Comparison of ENCODE assay signal across 11 cellular contexts in the genomic region with DNA sequence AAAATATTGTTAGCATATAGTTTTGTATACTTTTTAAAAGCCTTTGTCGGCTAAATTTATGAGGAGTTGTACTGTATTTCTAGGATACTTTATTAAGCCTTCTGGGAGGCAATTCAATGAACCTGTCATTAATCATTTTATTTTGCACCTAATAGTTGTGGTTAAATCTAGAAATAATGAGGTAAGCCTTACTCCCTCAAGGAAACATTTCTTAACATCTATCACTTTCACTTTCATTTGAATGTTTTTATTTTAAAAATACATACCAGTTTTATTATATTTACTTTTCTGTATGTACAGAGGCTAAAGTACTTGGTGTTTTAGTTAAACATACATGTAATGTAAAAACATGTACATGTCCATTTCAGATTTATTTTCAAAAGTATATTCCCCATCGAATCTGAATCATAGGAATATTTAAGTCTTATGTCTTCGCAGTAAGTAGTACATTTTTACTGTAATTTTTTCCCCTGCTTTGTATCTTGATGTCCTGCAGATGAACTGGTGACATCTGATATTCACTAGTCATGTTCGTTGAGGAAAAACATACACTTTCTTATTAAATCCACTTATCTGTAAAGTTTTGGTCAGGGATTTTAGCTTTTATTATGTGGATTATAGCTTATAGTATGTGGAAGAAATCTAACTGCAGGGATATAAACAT.
DNase-seq lines count a peak whose midpoint lies in the region; ATAC-seq, FAIRE-seq and TF ChIP-seq lines count a peak whose summit lies in the region.
"Had no signal": no experiment of that assay in that cellular context is flagged by ENCODE, and none has a peak within 500 bp of the region (broad histone marks: within the 10 kb centered on the region; RNA-seq: fewer than 3 reads in every experiment).

No MANE protein-coding gene starts in this region.

- H3K9ac ChIP-seq in astrocyte (ENCODE audit: low read length) (peak overlapping the region; percentile 11), neuronal stem cell (ENCODE audit: low read depth, low read length, poor library complexity) (no peak overlapping the region)

- no peaks in the 10 kb centered on the region for H3K36me3 Mint-ChIP-seq in natural killer cell
- no peaks in the 10 kb centered on the region for H3K36me3 Mint-ChIP-seq in natural killer cell treated with Interleukin-12 subunit alpha and Interleukin-12 subunit beta and Interleukin-15 and Interleukin-18, amount 100 ng/mL, for 72 hours
- H3K36me3 Mint-ChIP-seq in astrocyte (ENCODE audit: low read depth, unreplicated experiment): peaks cover 3% of the 10 kb centered on the region
- H3K36me3 Mint-ChIP-seq in memory B cell: peaks cover 16% of the 10 kb centered on the region

- H3K4me1 Mint-ChIP-seq in natural killer cell: peaks cover 15 to 17% of the 10 kb centered on the region in 2 donors
- H3K4me1 Mint-ChIP-seq in natural killer cell treated with Interleukin-12 subunit alpha and Interleukin-12 subunit beta and Interleukin-15 and Interleukin-18, amount 100 ng/mL, for 72 hours (ENCODE audit: low read depth in 2 of 2): peaks cover 12 to 15% of the 10 kb centered on the region in 2 donors
- H3K4me1 Mint-ChIP-seq in astrocyte (ENCODE audit: low read depth, unreplicated experiment): peaks cover 8% of the 10 kb centered on the region
- peaks cover 10% of the 10 kb centered on the region for H3K4me1 Mint-ChIP-seq in memory B cell

- ATAC-seq in natural killer cell (no peak), memory B cell (ENCODE audit: low read depth) (peak; percentile 27)
- ATAC-seq in natural killer cell treated with Interleukin-12 subunit alpha and Interleukin-12 subunit beta and Interleukin-15 and Interleukin-18, amount 100 ng/mL, for 72 hours: no peak

- H3K36me3 ChIP-seq in astrocyte (ENCODE audit: insufficient read depth, low read length) (no peaks in the 10 kb centered on the region), vagina (no peaks in the 10 kb centered on the region), neuronal stem cell (replicated peaks in 1 of 2; ENCODE audit: control insufficient read depth in 2 of 2, insufficient read depth in 2 of 2, low read length in 2 of 2) (peaks cover 0 to 2% of the 10 kb centered on the region in 2 donors)

- H2BK120ac ChIP-seq in neuronal stem cell (ENCODE audit: low read depth, low read length): no peak overlapping the region

- H3K4ac ChIP-seq in neuronal stem cell (ENCODE audit: low read length): no peak overlapping the region

- no peak for FAIRE-seq in astrocyte (lab: Jason Lieb, UNC)

- H3K79me2 ChIP-seq in astrocyte (ENCODE audit: insufficient read depth, low read length): no peaks in the 10 kb centered on the region

- no peak overlapping the region for H2BK15ac ChIP-seq in neuronal stem cell (ENCODE audit: low read length)

- H4K91ac ChIP-seq in neuronal stem cell (ENCODE audit: low read depth, low read length, poor library complexity): no peak overlapping the region

- H3K27ac ChIP-seq in astrocyte (ENCODE audit: low read depth, low read length) (no peak overlapping the region), vagina (no peak overlapping the region), neuronal stem cell (replicated peaks; ENCODE audit: low read length) (no peak overlapping the region)

- no peak overlapping the region for H4K8ac ChIP-seq in neuronal stem cell (ENCODE audit: low read depth, low read length)

- intact Hi-C loops in natural killer cell (cut with micrococcal nuclease): no loop called here
- intact Hi-C loops in vagina (cut with DNase I): no loop called here

- WGBS in neuronal stem cell (ENCODE audit: extremely low coverage in 2 of 2, insufficient read length in 2 of 2, insufficient replicate concordance in 1 of 2), 2 donors: no CpG with 5 or more reads among the region's 4 CpGs

- H3K27ac Mint-ChIP-seq in natural killer cell (peak overlapping the region; percentile 71 to 80), astrocyte (ENCODE audit: unreplicated experiment) (no peak overlapping the region), memory B cell (peak overlapping the region; percentile 78)
- H3K27ac Mint-ChIP-seq in natural killer cell treated with Interleukin-12 subunit alpha and Interleukin-12 subunit beta and Interleukin-15 and Interleukin-18, amount 100 ng/mL, for 72 hours: peak overlapping the region in 1 of 2 donors; percentile 66

- H3K9me3 Mint-ChIP-seq in natural killer cell: no peaks in the 10 kb centered on the region
- no peaks in the 10 kb centered on the region for H3K9me3 Mint-ChIP-seq in natural killer cell treated with Interleukin-12 subunit alpha and Interleukin-12 subunit beta and Interleukin-15 and Interleukin-18, amount 100 ng/mL, for 72 hours
- H3K9me3 Mint-ChIP-seq in astrocyte (ENCODE audit: unreplicated experiment): no peaks in the 10 kb centered on the region
- H3K9me3 Mint-ChIP-seq in memory B cell: peaks cover 2% of the 10 kb centered on the region

- TF ChIP-seq POLR2A in vagina (IDR thresholded peaks at IDR 0.05): no peak

- H2BK12ac ChIP-seq in neuronal stem cell (ENCODE audit: low read length): no peak overlapping the region

- H3K4me3 Mint-ChIP-seq in natural killer cell (peak overlapping the region; percentile 75), astrocyte (ENCODE audit: unreplicated experiment) (no peak overlapping the region), memory B cell (no peak overlapping the region)
- H3K4me3 Mint-ChIP-seq in natural killer cell treated with Interleukin-12 subunit alpha and Interleukin-12 subunit beta and Interleukin-15 and Interleukin-18, amount 100 ng/mL, for 72 hours: no peak overlapping the region

- H3K9me3 ChIP-seq in astrocyte (ENCODE audit: insufficient read depth, low read depth, low read length): no peaks in the 10 kb centered on the region
- H3K9me3 ChIP-seq in vagina: no peaks in the 10 kb centered on the region
- peaks cover 4 to 9% of the 10 kb centered on the region in 2 donors for H3K9me3 ChIP-seq in neuronal stem cell (replicated peaks in 1 of 2; ENCODE audit: control insufficient read depth in 2 of 2, insufficient read depth in 1 of 2, low read depth in 1 of 2, low read length in 2 of 2)

- no peak overlapping the region for H3K4me3 ChIP-seq in astrocyte (ENCODE audit: insufficient read depth, low read depth, low read length)
- H3K4me3 ChIP-seq in vagina: peak overlapping the region; percentile 10 to 13
- no peak overlapping the region for H3K4me3 ChIP-seq in neuronal stem cell (ENCODE audit: low read length in 2 of 2)

- no peak overlapping the region for H2BK5ac ChIP-seq in neuronal stem cell (ENCODE audit: low read length)

- TF ChIP-seq CTCF in natural killer cell (IDR thresholded peaks at IDR 0.05): no peak
- TF ChIP-seq CTCF in astrocyte (IDR thresholded peaks at IDR 0.05; ENCODE audit: insufficient read depth, low read depth, low read length): no peak
- TF ChIP-seq CTCF in vagina (IDR thresholded peaks at IDR 0.05): no peak

- H2AK5ac ChIP-seq in neuronal stem cell (ENCODE audit: low read depth, low read length): no peak overlapping the region

- H3K18ac ChIP-seq in neuronal stem cell (ENCODE audit: low read length): no peak overlapping the region

- DNase-seq in natural killer cell (no peak), astrocyte (ENCODE audit: low read depth) (peak; percentile 46), memory B cell (ENCODE audit: low spot score in 2 of 2) (no peak), vagina (ENCODE audit: extremely low spot score in 2 of 2) (no peak), SKM-1 treated with dmso at 0.1 percent for 144 hours (lab: John Stamatoyannopoulos, UW; ENCODE audit: unreplicated experiment) (no peak), RPMI8226 (no peak), neuronal stem cell (ENCODE audit: low spot score) (no peak)
- no peak for DNase-seq in natural killer cell treated with Interleukin-12 subunit alpha and Interleukin-12 subunit beta and Interleukin-15 and Interleukin-18, amount 100 ng/mL, for 72 hours (ENCODE audit: low spot score)
- DNase-seq: activated CD4-positive, alpha-beta T cell treated with anti-CD3 and anti-CD28 coated beads, Interleukin-2, amount 50 U/mL, for 1 hour; mammary epithelial cell; NCI-H2171 had no signal

- H3K27me3 Mint-ChIP-seq in natural killer cell (ENCODE audit: low read depth in 2 of 2) (no peaks in the 10 kb centered on the region), astrocyte (ENCODE audit: low read depth, unreplicated experiment) (no peaks in the 10 kb centered on the region), memory B cell (no peaks in the 10 kb centered on the region)
- no peaks in the 10 kb centered on the region for H3K27me3 Mint-ChIP-seq in natural killer cell treated with Interleukin-12 subunit alpha and Interleukin-12 subunit beta and Interleukin-15 and Interleukin-18, amount 100 ng/mL, for 72 hours

- H4K20me1 ChIP-seq in astrocyte (ENCODE audit: insufficient read depth, low read length): no peaks in the 10 kb centered on the region

- no peak overlapping the region for H3K14ac ChIP-seq in neuronal stem cell (ENCODE audit: low read length)

- H3K79me1 ChIP-seq in neuronal stem cell (ENCODE audit: low read depth, low read length): peaks cover 4% of the 10 kb centered on the region

- H3K23ac ChIP-seq in neuronal stem cell (ENCODE audit: low read depth, low read length, poor library complexity): no peak overlapping the region

- peak overlapping the region; percentile 42 for H3K4me2 ChIP-seq in astrocyte (ENCODE audit: low read length)
- no peak overlapping the region for H3K4me2 ChIP-seq in neuronal stem cell (ENCODE audit: insufficient read depth, low read length, poor library complexity, severe bottlenecking)

- no peaks in the 10 kb centered on the region for H3K4me1 ChIP-seq in astrocyte (ENCODE audit: insufficient read depth, low read length)
- H3K4me1 ChIP-seq in vagina: no peaks in the 10 kb centered on the region
- no peaks in the 10 kb centered on the region for H3K4me1 ChIP-seq in neuronal stem cell (ENCODE audit: control insufficient read depth in 2 of 2, insufficient read depth in 1 of 2, low read depth in 1 of 2, low read length in 2 of 2)

- H2AFZ ChIP-seq in astrocyte (ENCODE audit: low read depth, low read length): no peak overlapping the region
- no peak overlapping the region for H2AFZ ChIP-seq in neuronal stem cell (ENCODE audit: low read length)

- H3K27me3 ChIP-seq in astrocyte (ENCODE audit: insufficient read depth, low read length) (no peaks in the 10 kb centered on the region), vagina (no peaks in the 10 kb centered on the region), neuronal stem cell (ENCODE audit: control insufficient read depth in 3 of 3, insufficient read depth in 3 of 3, low read depth in 1 of 3, low read length in 3 of 3) (no peaks in the 10 kb centered on the region)

Comparison
In these comparisons a context has a peak if more than half of its experiments do, and no peak if none do; other contexts are left out.
1. H3K4me3 ChIP-seq: peak in vagina (2 of 2); none in astrocyte (single experiment) and neuronal stem cell (0 of 2).